13 cellular contexts compared by ENCODE assay signal in genomic region chr2:223538920-223539440, GRCh38.
A peak's percentile ranks its signal among the peaks of the same experiment; 100 is the strongest.
DNase-seq lines count a peak whose midpoint lies in the region; ATAC-seq and TF ChIP-seq lines count a peak whose summit lies in the region.
"Had no signal": no experiment of that assay in that cellular context is flagged by ENCODE, and none has a peak within 500 bp of the region (broad histone marks: within the 10 kb centered on the region; RNA-seq: fewer than 3 reads in every experiment).

No MANE protein-coding gene starts in this region.

- no peaks in the 10 kb centered on the region for H3K36me3 Mint-ChIP-seq in WTC11
- H3K36me3 Mint-ChIP-seq: activated naive CD8-positive, alpha-beta T cell treated with anti-CD3 and anti-CD28 coated beads, Interleukin-2, amount 10 ng/mL, durations not matched to agents 7 days and 5 days had no signal

- no peaks in the 10 kb centered on the region for H3K9me3 Mint-ChIP-seq in WTC11
- H3K9me3 Mint-ChIP-seq: activated naive CD8-positive, alpha-beta T cell treated with anti-CD3 and anti-CD28 coated beads, Interleukin-2, amount 10 ng/mL, durations not matched to agents 7 days and 5 days had no signal

- peaks cover 19% of the 10 kb centered on the region for H3K4me1 Mint-ChIP-seq in WTC11
- H3K4me1 Mint-ChIP-seq: activated naive CD8-positive, alpha-beta T cell treated with anti-CD3 and anti-CD28 coated beads, Interleukin-2, amount 10 ng/mL, durations not matched to agents 7 days and 5 days had no signal

- TF ChIP-seq EP300 in gastroesophageal sphincter (IDR thresholded peaks at IDR 0.05) = no peak

- no peak overlapping the region; the same call in 1 of the 2 replicates for H3K27ac Mint-ChIP-seq in WTC11
- H3K27ac Mint-ChIP-seq: activated naive CD8-positive, alpha-beta T cell treated with anti-CD3 and anti-CD28 coated beads, Interleukin-2, amount 10 ng/mL, durations not matched to agents 7 days and 5 days had no signal

- H3K4me1 ChIP-seq in ACC112 (ENCODE audit: control insufficient read depth, insufficient read depth, low read length, unreplicated experiment) (peaks cover 12% of the 10 kb centered on the region), gastroesophageal sphincter (peaks cover 5 to 20% (median 10%) of the 10 kb centered on the region in 3 donors)

- H3K27me3 ChIP-seq in ACC112 (ENCODE audit: insufficient read depth, low read length) = no peaks in the 10 kb centered on the region
- H3K27me3 ChIP-seq in gastroesophageal sphincter = no peaks in the 10 kb centered on the region

- CTCF ChIA-PET in WTC11 (lab: Charles Lee) = no interaction called here

- TF ChIP-seq POLR2A in gastroesophageal sphincter (IDR thresholded peaks at IDR 0.05) = no peak

- no peaks in the 10 kb centered on the region; the same call in 1 of the 2 replicates for H3K27me3 Mint-ChIP-seq in WTC11 (ENCODE audit: low read depth)
- H3K27me3 Mint-ChIP-seq: activated naive CD8-positive, alpha-beta T cell treated with anti-CD3 and anti-CD28 coated beads, Interleukin-2, amount 10 ng/mL, durations not matched to agents 7 days and 5 days had no signal

- TF ChIP-seq CTCF in WTC11 (IDR thresholded peaks at IDR 0.05) (no peak), gastroesophageal sphincter (IDR thresholded peaks at IDR 0.05) (no peak)

- POLR2A ChIA-PET in WTC11 (lab: Charles Lee) = no interaction called here

- H3K4me3 ChIP-seq in ACC112 (ENCODE audit: low read depth, low read length) (no peak overlapping the region), gastroesophageal sphincter (no peak overlapping the region)

- ATAC-seq in WTC11 (peak; percentile 31; the same call in 1 of the 2 replicates), gastroesophageal sphincter (no peak), HG02981 (IDR thresholded peaks at IDR 0.05; ENCODE audit: unreplicated experiment) (no peak), GM18861 (IDR thresholded peaks at IDR 0.05; ENCODE audit: unreplicated experiment) (no peak)

- H3K4me3 Mint-ChIP-seq in WTC11 = no peak overlapping the region
- H3K4me3 Mint-ChIP-seq: activated naive CD8-positive, alpha-beta T cell treated with anti-CD3 and anti-CD28 coated beads, Interleukin-2, amount 10 ng/mL, durations not matched to agents 7 days and 5 days had no signal

- peak; percentile 40 for DNase-seq in NCI-H1092 (lab: John Stamatoyannopoulos, UW)
- DNase-seq in WTC11 (ENCODE audit: low spot score) = no peak
- DNase-seq in left kidney (ENCODE audit: low read depth, low spot score) = peak; percentile 79
- DNase-seq in midbrain (lab: John Stamatoyannopoulos, UW) = no peak
- DNase-seq: activated CD4-positive, alpha-beta T cell treated with anti-CD3 and anti-CD28 coated beads, Interleukin-2, amount 50 U/mL, for 1 hour; activated naive CD8-positive, alpha-beta T cell treated with anti-CD3 and anti-CD28 coated beads, Interleukin-2, amount 10 ng/mL, durations not matched to agents 7 days and 5 days; AML-193; KBM-7; kidney glomerular epithelial cell had no signal

- WGBS in gastroesophageal sphincter (ENCODE audit: low coverage in 1 of 2), 2 donors = 25 to 34% methylated on average over 8 of the region's 8 CpGs

- H3K27ac ChIP-seq in ACC112 (ENCODE audit: low read depth, low read length) (no peak overlapping the region), gastroesophageal sphincter (no peak overlapping the region)

- H2AFZ ChIP-seq in ACC112 (ENCODE audit: low read length, unreplicated experiment) = peak overlapping the region; percentile 57

- H3K36me3 ChIP-seq in ACC112 (ENCODE audit: insufficient read depth, low read length) (no peaks in the 10 kb centered on the region), gastroesophageal sphincter (no peaks in the 10 kb centered on the region)

- no peaks in the 10 kb centered on the region for H3K79me2 ChIP-seq in ACC112 (ENCODE audit: control insufficient read depth, insufficient read depth, low read length, unreplicated experiment)

- no peaks in the 10 kb centered on the region for H3K9me3 ChIP-seq in gastroesophageal sphincter

TF ChIP-seq in WTC11, 78 proteins besides CTCF, POLR2A, EP300 and RAD21 (continues in another document):
- no peak for TF ChIP-seq GRHL2 (CRISPR knock-in tag; IDR thresholded peaks at IDR 0.05; ENCODE audit: insufficient replicate concordance, severe bottlenecking)
- TF ChIP-seq, protein P1, sequence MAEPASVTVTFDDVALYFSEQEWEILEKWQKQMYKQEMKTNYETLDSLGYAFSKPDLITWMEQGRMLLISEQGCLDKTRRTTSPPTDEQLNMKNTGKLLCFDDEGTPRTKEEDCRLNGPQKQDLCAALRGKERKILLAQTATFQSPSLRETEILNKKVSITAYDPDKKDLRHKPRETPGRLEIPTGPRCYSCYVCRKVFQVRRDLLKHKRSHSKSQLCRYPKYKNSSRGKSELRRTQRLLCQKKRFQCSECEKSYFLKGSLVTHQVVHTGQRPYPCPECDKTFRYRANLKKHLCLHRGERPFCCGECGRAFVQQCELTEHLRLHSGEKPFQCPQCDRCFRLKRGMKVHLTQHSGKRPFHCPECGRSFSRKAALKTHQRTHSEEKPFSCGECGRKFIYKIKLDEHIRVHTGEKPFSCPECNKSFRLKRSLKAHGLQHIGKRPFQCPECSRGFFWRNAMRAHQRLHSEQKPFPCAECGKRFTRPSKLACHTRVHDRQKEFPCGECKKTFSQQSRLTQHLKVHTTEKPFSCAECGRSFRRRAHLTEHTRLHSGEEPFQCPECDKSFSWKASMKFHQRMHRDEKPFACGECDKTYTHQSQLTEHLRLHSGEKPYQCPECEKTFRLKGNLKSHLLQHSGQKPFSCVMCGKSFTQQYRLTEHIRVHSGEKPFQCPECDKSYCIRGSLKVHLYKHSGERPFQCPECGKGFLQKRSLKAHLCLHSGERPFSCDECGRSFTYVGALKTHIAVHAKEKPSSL (CRISPR knock-in tag; conservative IDR thresholded peaks at IDR 0.05) = no peak
- TF ChIP-seq NR2C2 (CRISPR knock-in tag; IDR thresholded peaks at IDR 0.05) = no peak
- TF ChIP-seq ZNF532 (CRISPR knock-in tag; IDR thresholded peaks at IDR 0.05; ENCODE audit: borderline replicate concordance) = no peak
- TF ChIP-seq MXD4 (CRISPR knock-in tag; IDR thresholded peaks at IDR 0.05; ENCODE audit: borderline replicate concordance) = no peak
- TF ChIP-seq PRDM15 (CRISPR knock-in tag; IDR thresholded peaks at IDR 0.05) = no peak

Comparison
In these comparisons a context has a peak if more than half of its experiments do, and no peak if none do; other contexts are left out.
1. DNase-seq: peak in NCI-H1092 (single experiment) and left kidney (single experiment); none in WTC11 (single experiment) and midbrain (single experiment).